1 cellular context compared by ENCODE assay signal in genomic region chr11:119320593-119321524, GRCh38.
TF ChIP-seq lines count a peak whose summit lies in the region.

No MANE protein-coding gene starts in this region.

TF ChIP-seq in GM12878, 131 proteins besides CTCF, POLR2A, EP300 and RAD21 (continued from another document):
- peak; percentile 11; the same call in 1 of the 2 replicates for TF ChIP-seq MLLT1 (IDR thresholded peaks at IDR 0.05)
- TF ChIP-seq DPF2 (IDR thresholded peaks at IDR 0.05), result peak; percentile 31; the same call in 1 of the 2 replicates
- 0 out of 2 replicates have a peak, but pooled peaks have one; percentile 41 for TF ChIP-seq SIN3A (IDR thresholded peaks at IDR 0.05; ENCODE audit: low read depth, low read length)
- TF ChIP-seq SRF (IDR thresholded peaks at IDR 0.05; ENCODE audit: low read depth in 2 of 2, low read length in 2 of 2), result peak in 1 of 2 experiments; percentile 91; a peak in 2 of 4 replicates
- TF ChIP-seq CHD1 (IDR thresholded peaks at IDR 0.05; ENCODE audit: low read depth, low read length), result no peak
